32 cellular contexts compared by ENCODE assay signal in genomic region chr6:20441236-20441635, GRCh38.
"Had no signal": no experiment of that assay in that cellular context is flagged by ENCODE, and none has a peak within 500 bp of the region (broad histone marks: within the 10 kb centered on the region; RNA-seq: fewer than 3 reads in every experiment).

No MANE protein-coding gene starts in this region.

- H3K9me3 ChIP-seq: ascending aorta, suprapubic skin, transverse colon had no signal

- H3K9me3 Mint-ChIP-seq: activated T-cell treated with anti-CD3 and anti-CD28 coated beads, Interleukin-2, amount 50 U/mL, for 24 hours had no signal

- H3K36me3 ChIP-seq: ascending aorta, cardiac muscle cell, neural progenitor cell, suprapubic skin, transverse colon had no signal

- H3K4me3 Mint-ChIP-seq: activated CD4-positive, alpha-beta memory T cell treated with anti-CD3 and anti-CD28 coated beads, Interleukin-2, amount 10 ng/mL, durations not matched to agents 7 days and 5 days; activated CD4-positive, alpha-beta T cell treated with anti-CD3 and anti-CD28 coated beads, Interleukin-2, amount 10 ng/mL, durations not matched to agents 7 days and 5 days; activated naive CD4-positive, alpha-beta T cell treated with anti-CD3 and anti-CD28 coated beads, Interleukin-2, amount 10 ng/mL, durations not matched to agents 7 days and 5 days; activated naive CD8-positive, alpha-beta T cell treated with anti-CD3 and anti-CD28 coated beads, Interleukin-2, amount 10 ng/mL, durations not matched to agents 7 days and 5 days; activated T-cell treated with anti-CD3 and anti-CD28 coated beads, Interleukin-2, amount 50 U/mL, for 24 hours; brain; effector memory CD8-positive, alpha-beta T cell; naive B cell; neural progenitor cell; T-helper 1 cell treated with Interleukin-12 subunit alpha and Interleukin-12 subunit beta and Interleukin-4 antibody, amounts not matched to agents 30 μg/mL and 1 μg/mL, for 36 hours had no signal

- H3K27ac Mint-ChIP-seq: activated CD4-positive, alpha-beta memory T cell treated with anti-CD3 and anti-CD28 coated beads, Interleukin-2, amount 10 ng/mL, durations not matched to agents 7 days and 5 days; activated CD4-positive, alpha-beta T cell treated with anti-CD3 and anti-CD28 coated beads, Interleukin-2, amount 10 ng/mL, durations not matched to agents 7 days and 5 days; activated naive CD8-positive, alpha-beta T cell treated with anti-CD3 and anti-CD28 coated beads, Interleukin-2, amount 10 ng/mL, durations not matched to agents 7 days and 5 days; effector memory CD8-positive, alpha-beta T cell; neural progenitor cell; T-helper 1 cell treated with Interleukin-12 subunit alpha and Interleukin-12 subunit beta and Interleukin-4 antibody, amounts not matched to agents 30 μg/mL and 1 μg/mL, for 36 hours had no signal

- H3K27me3 ChIP-seq: ascending aorta, cardiac muscle cell, dorsolateral prefrontal cortex, neural progenitor cell, suprapubic skin, transverse colon had no signal

- H3K27ac ChIP-seq: dorsolateral prefrontal cortex, suprapubic skin, transverse colon had no signal

- H3K4me1 ChIP-seq: suprapubic skin, transverse colon had no signal

- H3K4me3 ChIP-seq: ascending aorta, cardiac muscle cell, coronary artery, dorsolateral prefrontal cortex, neural progenitor cell, suprapubic skin, transverse colon had no signal

- H3K27me3 Mint-ChIP-seq: activated CD4-positive, alpha-beta memory T cell treated with anti-CD3 and anti-CD28 coated beads, Interleukin-2, amount 10 ng/mL, durations not matched to agents 7 days and 5 days; activated CD4-positive, alpha-beta T cell treated with anti-CD3 and anti-CD28 coated beads, Interleukin-2, amount 10 ng/mL, durations not matched to agents 7 days and 5 days; activated naive CD4-positive, alpha-beta T cell treated with anti-CD3 and anti-CD28 coated beads, Interleukin-2, amount 10 ng/mL, durations not matched to agents 7 days and 5 days; activated naive CD8-positive, alpha-beta T cell treated with anti-CD3 and anti-CD28 coated beads, Interleukin-2, amount 10 ng/mL, durations not matched to agents 7 days and 5 days; activated T-cell treated with anti-CD3 and anti-CD28 coated beads, Interleukin-2, amount 50 U/mL, for 24 hours; brain; effector memory CD8-positive, alpha-beta T cell; naive B cell had no signal

- ATAC-seq: effector memory CD8-positive, alpha-beta T cell; left cardiac atrium; left ventricle myocardium superior had no signal

- DNase-seq: activated CD4-positive, alpha-beta memory T cell treated with anti-CD3 and anti-CD28 coated beads, Interleukin-2, amount 10 ng/mL, durations not matched to agents 7 days and 5 days; activated CD4-positive, alpha-beta T cell treated with anti-CD3 and anti-CD28 coated beads for 1 hour; activated CD4-positive, alpha-beta T cell treated with anti-CD3 and anti-CD28 coated beads, Interleukin-2, amount 10 ng/mL, durations not matched to agents 7 days and 5 days; activated CD8-positive, alpha-beta memory T cell treated with anti-CD3 and anti-CD28 coated beads, Interleukin-2, amount 50 U/mL, for 48 hours; activated gamma-delta T cell; activated naive CD4-positive, alpha-beta T cell treated with anti-CD3 and anti-CD28 coated beads, Interleukin-2, amount 10 ng/mL, durations not matched to agents 7 days and 5 days; activated naive CD8-positive, alpha-beta T cell treated with anti-CD3 and anti-CD28 coated beads, Interleukin-2, amount 10 ng/mL, durations not matched to agents 7 days and 5 days; activated T-cell treated with anti-CD3 and anti-CD28 coated beads, Interleukin-2, amount 50 U/mL, for 24 hours; cerebellar nuclear complex; dorsolateral prefrontal cortex; effector memory CD8-positive, alpha-beta T cell; foreskin fibroblast; head of caudate nucleus; hippocampal formation; left cardiac atrium; left ventricle myocardium superior; naive B cell; occipital lobe; right cardiac atrium; small intestine; stimulated activated CD4-positive, alpha-beta T cell treated with anti-CD3 and anti-CD28 coated beads, Interleukin-1b, Interleukin-23, amount 100 ng/mL, for 48 hours; stimulated activated naive CD4-positive, alpha-beta T cell; SW 1271; T1000; transverse colon had no signal
